ENCODE assay signal across 20 cellular contexts in the genomic region with DNA sequence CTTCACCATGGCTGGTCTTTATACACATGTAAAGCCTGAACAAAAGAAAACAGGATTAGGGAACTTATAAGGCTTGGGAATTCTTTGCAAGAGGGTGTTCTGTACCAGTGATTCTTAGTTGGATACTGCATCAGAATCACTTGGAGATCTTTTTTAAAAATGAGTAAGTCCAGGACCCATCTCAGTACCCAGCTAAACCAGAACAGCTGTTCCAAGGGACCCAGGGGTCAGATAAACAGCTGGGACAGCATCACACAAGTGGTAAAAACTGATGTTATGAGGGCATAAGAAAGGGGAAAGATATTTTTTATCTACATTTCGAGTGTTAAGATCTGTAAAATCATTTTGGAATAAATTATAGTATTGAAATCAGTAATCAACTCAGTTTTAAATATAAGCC. TPM values are rescaled to one million over a fixed set of nuclear protein-coding genes. Genes with fewer than 3 reads are reported as not detected.
DNase-seq lines count a peak whose midpoint lies in the region; ATAC-seq and TF ChIP-seq lines count a peak whose summit lies in the region.
"Had no signal": no experiment of that assay in that cellular context is flagged by ENCODE, and none has a peak within 500 bp of the region (broad histone marks: within the 10 kb centered on the region; RNA-seq: fewer than 3 reads in every experiment).

No MANE protein-coding gene starts in this region.

- no peaks in the 10 kb centered on the region for H3K4me1 ChIP-seq in naive thymus-derived CD4-positive, alpha-beta T cell (ENCODE audit: control insufficient read depth in 2 of 2, insufficient read depth in 2 of 2, low read length in 2 of 2)
- H3K4me1 ChIP-seq: BLaER1 had no signal

- no peak for TF ChIP-seq CTCF in mesothelial cell of epicardium (IDR thresholded peaks at IDR 0.05; ENCODE audit: unreplicated experiment)

- CTCF ChIA-PET in naive thymus-derived CD4-positive, alpha-beta T cell (lab: Charles Lee) = no interaction called here

- DNase-seq in T-helper 1 cell = no peak
- no peak for DNase-seq in mesothelial cell of epicardium (ENCODE audit: low spot score in 2 of 2, unreplicated experiment in 2 of 2)
- no peak for DNase-seq in naive thymus-derived CD4-positive, alpha-beta T cell
- DNase-seq in foreskin melanocyte = no peak
- no peak for DNase-seq in KG1 (lab: John Stamatoyannopoulos, UW)
- no peak for DNase-seq in SHP77 (lab: John Stamatoyannopoulos, UW)
- no peak for DNase-seq in NCI-H345 (lab: John Stamatoyannopoulos, UW)
- DNase-seq: Caco-2; CD4-positive, CD25-positive, alpha-beta regulatory T cell; CD8-positive, alpha-beta T cell; DMS153; DND-41; GOT3; HFFc6 had no signal

- H3K36me3 ChIP-seq in naive thymus-derived CD4-positive, alpha-beta T cell (ENCODE audit: control insufficient read depth in 2 of 3, insufficient read depth in 3 of 3, low read length in 3 of 3) = peaks cover 0 to 6% (median 5%) of the 10 kb centered on the region in 3 experiments

- POLR2A ChIA-PET in naive thymus-derived CD4-positive, alpha-beta T cell (lab: Charles Lee) = no interaction called here

- peaks cover 2% of the 10 kb centered on the region for H3K4me1 Mint-ChIP-seq in T-helper 1 cell treated with Interleukin-12 subunit alpha and Interleukin-12 subunit beta and Interleukin-4 antibody, amounts not matched to agents 30 μg/mL and 1 μg/mL, for 36 hours (ENCODE audit: low read depth)
- H3K4me1 Mint-ChIP-seq in mesothelial cell of epicardium = peaks cover 8% of the 10 kb centered on the region
- H3K4me1 Mint-ChIP-seq in naive thymus-derived CD4-positive, alpha-beta T cell = peaks cover 0 to 23% (median 3%) of the 10 kb centered on the region in 7 donors
- H3K4me1 Mint-ChIP-seq: B cell had no signal

- no peaks in the 10 kb centered on the region for H3K27me3 Mint-ChIP-seq in T-helper 1 cell treated with Interleukin-12 subunit alpha and Interleukin-12 subunit beta and Interleukin-4 antibody, amounts not matched to agents 30 μg/mL and 1 μg/mL, for 36 hours (ENCODE audit: low read depth)
- no peaks in the 10 kb centered on the region for H3K27me3 Mint-ChIP-seq in mesothelial cell of epicardium (ENCODE audit: low read depth)
- no peaks in the 10 kb centered on the region for H3K27me3 Mint-ChIP-seq in naive thymus-derived CD4-positive, alpha-beta T cell
- H3K27me3 Mint-ChIP-seq: B cell; CD4-positive, CD25-positive, alpha-beta regulatory T cell had no signal

- no peaks in the 10 kb centered on the region for H3K9me3 ChIP-seq in naive thymus-derived CD4-positive, alpha-beta T cell (ENCODE audit: control insufficient read depth in 2 of 3, low read length in 3 of 3)
- H3K9me3 ChIP-seq: HAP-1 had no signal

- H3K36me3 Mint-ChIP-seq in T-helper 1 cell treated with Interleukin-12 subunit alpha and Interleukin-12 subunit beta and Interleukin-4 antibody, amounts not matched to agents 30 μg/mL and 1 μg/mL, for 36 hours (ENCODE audit: low read depth) = peaks cover 12% of the 10 kb centered on the region
- H3K36me3 Mint-ChIP-seq in mesothelial cell of epicardium = peaks cover 9% of the 10 kb centered on the region
- peaks cover 0 to 18% (median 12%) of the 10 kb centered on the region in 5 donors for H3K36me3 Mint-ChIP-seq in naive thymus-derived CD4-positive, alpha-beta T cell

- H3K9me3 Mint-ChIP-seq in T-helper 1 cell treated with Interleukin-12 subunit alpha and Interleukin-12 subunit beta and Interleukin-4 antibody, amounts not matched to agents 30 μg/mL and 1 μg/mL, for 36 hours = peaks cover under 1% of the 10 kb centered on the region
- peaks cover 1% of the 10 kb centered on the region for H3K9me3 Mint-ChIP-seq in mesothelial cell of epicardium
- peaks cover 0 to 1% (median 0%) of the 10 kb centered on the region in 11 donors for H3K9me3 Mint-ChIP-seq in naive thymus-derived CD4-positive, alpha-beta T cell
- H3K9me3 Mint-ChIP-seq: CD4-positive, CD25-positive, alpha-beta regulatory T cell; CD8-positive, alpha-beta T cell had no signal

- H3K27ac Mint-ChIP-seq in T-helper 1 cell treated with Interleukin-12 subunit alpha and Interleukin-12 subunit beta and Interleukin-4 antibody, amounts not matched to agents 30 μg/mL and 1 μg/mL, for 36 hours = peak overlapping the region; percentile 26
- peak overlapping the region; percentile 66 for H3K27ac Mint-ChIP-seq in mesothelial cell of epicardium
- peak overlapping the region in 5 of 9 donors; percentile 30 to 81 (median 59) for H3K27ac Mint-ChIP-seq in naive thymus-derived CD4-positive, alpha-beta T cell
- H3K27ac Mint-ChIP-seq: B cell; CD8-positive, alpha-beta T cell; HFFc6 had no signal

- no peak for ATAC-seq in naive thymus-derived CD4-positive, alpha-beta T cell
- ATAC-seq: CD8-positive, alpha-beta T cell had no signal

- no peak overlapping the region for H3K4me3 Mint-ChIP-seq in T-helper 1 cell treated with Interleukin-12 subunit alpha and Interleukin-12 subunit beta and Interleukin-4 antibody, amounts not matched to agents 30 μg/mL and 1 μg/mL, for 36 hours
- no peak overlapping the region for H3K4me3 Mint-ChIP-seq in mesothelial cell of epicardium
- no peak overlapping the region for H3K4me3 Mint-ChIP-seq in naive thymus-derived CD4-positive, alpha-beta T cell
- H3K4me3 Mint-ChIP-seq: B cell; CD4-positive, CD25-positive, alpha-beta regulatory T cell; CD8-positive, alpha-beta T cell; HFFc6 had no signal

- H3K27ac ChIP-seq in naive thymus-derived CD4-positive, alpha-beta T cell (ENCODE audit: low read depth, low read length) = no peak overlapping the region
- H3K27ac ChIP-seq: 22Rv1, BLaER1, C4-2B had no signal

- no peak overlapping the region for H3K4me3 ChIP-seq in naive thymus-derived CD4-positive, alpha-beta T cell (ENCODE audit: low read length)
- H3K4me3 ChIP-seq: BLaER1, HAP-1 had no signal

- intact Hi-C loops in naive thymus-derived CD4-positive, alpha-beta T cell (cut with micrococcal nuclease) = no loop called here

- no peaks in the 10 kb centered on the region for H3K27me3 ChIP-seq in naive thymus-derived CD4-positive, alpha-beta T cell (ENCODE audit: control insufficient read depth in 2 of 2, insufficient read depth in 2 of 2, low read length in 2 of 2)
- H3K27me3 ChIP-seq: BLaER1 had no signal

RNA-seq across cellular contexts. Expression of a gene that starts 16.1 kb away (rescaled TPM):
- total RNA-seq in mesothelial cell of epicardium = 57.2 to 63.9 TPM (median 62.9 TPM) in 3 replicates
- 10 to 100 TPM; 35.3 to 65.6 (median 49.2) TPM for total RNA-seq in naive thymus-derived CD4-positive, alpha-beta T cell
- polyA plus RNA-seq in naive thymus-derived CD4-positive, alpha-beta T cell = 10 to 100 TPM; 17.4 to 23.7 TPM
